In the genomic region with DNA sequence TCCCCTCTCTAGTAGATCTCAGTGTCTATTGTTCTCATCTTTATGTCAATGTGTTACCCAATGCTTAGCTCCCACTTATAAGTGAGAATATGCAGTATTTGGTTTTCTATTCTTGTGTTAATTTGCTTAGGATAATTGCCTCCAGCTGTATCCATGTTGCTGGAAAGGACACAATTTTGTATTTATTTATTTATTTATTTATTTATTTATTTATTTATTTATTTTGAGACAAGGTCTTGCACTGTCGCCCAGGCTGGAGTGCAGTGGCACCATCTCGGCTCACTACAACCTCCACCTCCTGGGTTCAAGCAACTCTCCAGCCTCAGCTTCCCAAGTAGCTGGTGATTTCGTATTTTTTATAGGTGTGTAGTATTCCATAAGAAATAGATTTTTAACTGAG, we compare ENCODE assay signal across 2 cellular contexts. TPM values are rescaled to one million over a fixed set of nuclear protein-coding genes. Genes with fewer than 3 reads are reported as not detected.
"Had no signal": no experiment of that assay in that cellular context is flagged by ENCODE, and none has a peak within 500 bp of the region (broad histone marks: within the 10 kb centered on the region; RNA-seq: fewer than 3 reads in every experiment).

No MANE protein-coding gene starts in this region.

RNA-seq across cellular contexts. Expression of a gene that starts 15.0 kb away (rescaled TPM):
- polyA plus RNA-seq: keratinocyte; naive thymus-derived CD4-positive, alpha-beta T cell had no signal
